Comparison of ENCODE assay signal across 8 cellular contexts in the genomic region with DNA sequence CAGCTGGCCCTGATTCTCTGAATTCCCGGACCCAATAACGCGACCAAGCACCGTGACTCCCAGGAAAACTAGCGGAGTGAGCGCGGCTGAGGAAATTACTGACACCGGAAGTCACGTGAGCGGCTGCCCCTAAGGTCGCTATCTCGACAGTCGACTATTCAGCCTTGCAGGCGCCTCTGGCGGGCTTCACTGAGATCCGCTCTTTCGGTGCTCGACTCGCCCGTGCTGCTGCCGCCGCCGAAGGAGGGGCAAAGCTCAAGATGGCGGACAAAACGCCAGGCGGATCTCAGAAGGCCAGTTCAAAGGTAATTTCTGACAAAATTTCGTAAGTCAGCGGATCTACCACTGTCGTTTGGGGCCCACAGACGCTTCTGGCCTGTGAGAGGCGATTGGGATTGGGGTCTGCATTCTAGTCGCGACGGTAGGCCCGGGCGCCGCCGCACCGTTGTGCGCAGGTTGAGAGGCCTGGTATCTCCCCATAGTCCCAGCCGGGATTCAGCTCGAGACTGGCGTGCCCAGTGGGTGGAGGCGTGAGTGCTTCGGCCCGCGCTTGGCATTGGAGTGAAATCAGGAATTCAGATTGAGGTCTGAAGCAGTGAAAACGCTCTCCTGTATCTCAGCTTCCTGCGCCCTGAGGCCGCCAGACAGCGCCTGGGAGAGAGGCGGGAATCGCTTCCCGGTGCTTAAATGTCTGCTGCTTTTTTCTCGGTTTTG. TPM values are rescaled to one million over a fixed set of nuclear protein-coding genes. Genes with fewer than 3 reads are reported as not detected.
DNase-seq lines count a peak whose midpoint lies in the region; ATAC-seq and TF ChIP-seq lines count a peak whose summit lies in the region.

A gene (plus strand): TSS at position 202 of the 714 bp plus-strand sequence. CDS start 59 bp downstream, at position 261.

- CTCF ChIA-PET in SK-N-SH (lab: Yijun Ruan, JAX), result interaction anchor here (0.8 to 2.1 kb wide), 9 partner anchors 10 to 423 kb away, joined by 3 to 9 read pairs (median 5); a partner anchor contains a TSS

- H3K27me3 ChIP-seq in SK-N-SH (ENCODE audit: insufficient read depth) (no peaks in the 10 kb centered on the region), suprapubic skin (no peaks in the 10 kb centered on the region)

- TF ChIP-seq RAD21 in SK-N-SH (IDR thresholded peaks at IDR 0.05; ENCODE audit: low read length), result no peak

- DNase-seq in GM04504 (ENCODE audit: low read depth) (peak; percentile 98), NCI-H1048 (lab: John Stamatoyannopoulos, UW) (peak; percentile 96), SK-N-SH (peak; percentile 91), germinal center (ENCODE audit: low spot score) (peak; percentile 95), nucleus accumbens (lab: John Stamatoyannopoulos, UW) (peak; percentile 71 to 98 (median 94)), suprapubic skin (ENCODE audit: low spot score in 2 of 2) (peak; percentile 97 to 98)
- peak; percentile 93 for DNase-seq in activated naive CD4-positive, alpha-beta T cell treated with anti-CD3 and anti-CD28 coated beads, Interleukin-2, amount 50 U/mL, for 16 hours

- POLR2A ChIA-PET in SK-N-SH (lab: Yijun Ruan, JAX), result interaction anchor here (1.2 to 1.9 kb wide), 5 partner anchors 28 to 423 kb away, joined by 3 to 17 read pairs (median 4); a partner anchor contains a TSS

- TF ChIP-seq EP300 in SK-N-SH (IDR thresholded peaks at IDR 0.05; ENCODE audit: borderline replicate concordance in 1 of 2, low read depth in 1 of 2, low read length in 1 of 2) (peak in 1 of 2 experiments; percentile 62; a peak in 1 of 4 replicates), suprapubic skin (IDR thresholded peaks at IDR 0.05) (no peak)

- TF ChIP-seq CTCF in SK-N-SH (IDR thresholded peaks at IDR 0.05), result no peak
- no peak for TF ChIP-seq CTCF in suprapubic skin (IDR thresholded peaks at IDR 0.05)

- 2% methylated on average over 20 of the region's 55 CpGs for WGBS in SK-N-SH (ENCODE audit: low lambda C conversion rate)
- WGBS in suprapubic skin, result under 1% methylated on average over 22 of the region's 55 CpGs

- H3K9me3 ChIP-seq in SK-N-SH, result no peaks in the 10 kb centered on the region
- no peaks in the 10 kb centered on the region for H3K9me3 ChIP-seq in suprapubic skin

- peak in 1 of 2 donors; percentile 59 for TF ChIP-seq POLR2A in suprapubic skin (IDR thresholded peaks at IDR 0.05)

- peak within 1 kb of the TSS; percentile 90 for H3K4me2 ChIP-seq in SK-N-SH

- H3F3A ChIP-seq in SK-N-SH (replicated peaks; ENCODE audit: insufficient read depth), result peaks cover 15% of the 10 kb centered on the region

- peaks cover 66% of the 10 kb centered on the region for H3K79me2 ChIP-seq in SK-N-SH (ENCODE audit: insufficient read depth)

- ATAC-seq in HG02571 (IDR thresholded peaks at IDR 0.05; ENCODE audit: unreplicated experiment), result peak; percentile 89

- H3K9ac ChIP-seq in SK-N-SH, result peak within 1 kb of the TSS; percentile 89

- H2AFZ ChIP-seq in SK-N-SH (ENCODE audit: low read depth), result peak within 1 kb of the TSS; percentile 83

- no peaks in the 10 kb centered on the region for H3K9me2 ChIP-seq in SK-N-SH

- peaks cover 27% of the 10 kb centered on the region for H4K20me1 ChIP-seq in SK-N-SH (ENCODE audit: insufficient read depth)

- H3K36me3 ChIP-seq in SK-N-SH (replicated peaks in 1 of 2; ENCODE audit: control insufficient read depth in 1 of 2, insufficient read depth in 2 of 2, low read length in 1 of 2), result no peaks in the 10 kb centered on the region
- no peaks in the 10 kb centered on the region for H3K36me3 ChIP-seq in suprapubic skin

- H3K4me1 ChIP-seq in SK-N-SH (ENCODE audit: control insufficient read depth in 1 of 2, insufficient read depth in 2 of 2, low read depth in 1 of 2, low read length in 1 of 2) (peaks cover 11 to 16% of the 10 kb centered on the region in 2 experiments; a peak in 3 of 4 replicates), suprapubic skin (peaks cover 51% of the 10 kb centered on the region)

- peak within 1 kb of the TSS; percentile 96 to 97 for H3K4me3 ChIP-seq in SK-N-SH (ENCODE audit: low read depth in 2 of 2, low read length in 1 of 2)
- H3K4me3 ChIP-seq in suprapubic skin, result peak within 1 kb of the TSS; percentile 97

- H3K27ac ChIP-seq in SK-N-SH (ENCODE audit: low read depth in 2 of 2, low read length in 1 of 2) (peak within 1 kb of the TSS; percentile 93 to 96), suprapubic skin (peak within 1 kb of the TSS; percentile 96)

TF ChIP-seq in SK-N-SH, 30 proteins besides CTCF, POLR2A, EP300 and RAD21 (continues in another document):
- TF ChIP-seq EZH2phosphoT487 (IDR thresholded peaks at IDR 0.05; ENCODE audit: borderline replicate concordance, low read depth), result no peak
- peak; percentile 92 for TF ChIP-seq TAF1 (IDR thresholded peaks at IDR 0.05; ENCODE audit: borderline replicate concordance, low read depth, low read length)
- peak; percentile 96 for TF ChIP-seq CHD2 (IDR thresholded peaks at IDR 0.05; ENCODE audit: low read length, partially characterized antibody)
- no peak for TF ChIP-seq MEF2A (IDR thresholded peaks at IDR 0.05; ENCODE audit: borderline replicate concordance, low read depth)
- no peak for TF ChIP-seq GATA2 (CRISPR knock-in tag; IDR thresholded peaks at IDR 0.05)
- TF ChIP-seq NRF1 (IDR thresholded peaks at IDR 0.05; ENCODE audit: low read depth, low read length), result no peak
- no peak for TF ChIP-seq RXRA (IDR thresholded peaks at IDR 0.05; ENCODE audit: borderline replicate concordance, low read depth)
- TF ChIP-seq TCF12 (IDR thresholded peaks at IDR 0.05), result peak; percentile 41; the same call in 1 of the 2 replicates
- peak; percentile 83 for TF ChIP-seq GABPA (IDR thresholded peaks at IDR 0.05; ENCODE audit: low read depth)
- TF ChIP-seq FOXM1 (IDR thresholded peaks at IDR 0.05; ENCODE audit: low read depth), result no peak
- TF ChIP-seq, protein P1, sequence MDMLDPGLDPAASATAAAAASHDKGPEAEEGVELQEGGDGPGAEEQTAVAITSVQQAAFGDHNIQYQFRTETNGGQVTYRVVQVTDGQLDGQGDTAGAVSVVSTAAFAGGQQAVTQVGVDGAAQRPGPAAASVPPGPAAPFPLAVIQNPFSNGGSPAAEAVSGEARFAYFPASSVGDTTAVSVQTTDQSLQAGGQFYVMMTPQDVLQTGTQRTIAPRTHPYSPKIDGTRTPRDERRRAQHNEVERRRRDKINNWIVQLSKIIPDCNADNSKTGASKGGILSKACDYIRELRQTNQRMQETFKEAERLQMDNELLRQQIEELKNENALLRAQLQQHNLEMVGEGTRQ (IDR thresholded peaks at IDR 0.05; ENCODE audit: borderline replicate concordance, low read depth, low read length), result peak; percentile 92
- TF ChIP-seq RFX5 (IDR thresholded peaks at IDR 0.05; ENCODE audit: low read length), result no peak
- TF ChIP-seq, protein P2, sequence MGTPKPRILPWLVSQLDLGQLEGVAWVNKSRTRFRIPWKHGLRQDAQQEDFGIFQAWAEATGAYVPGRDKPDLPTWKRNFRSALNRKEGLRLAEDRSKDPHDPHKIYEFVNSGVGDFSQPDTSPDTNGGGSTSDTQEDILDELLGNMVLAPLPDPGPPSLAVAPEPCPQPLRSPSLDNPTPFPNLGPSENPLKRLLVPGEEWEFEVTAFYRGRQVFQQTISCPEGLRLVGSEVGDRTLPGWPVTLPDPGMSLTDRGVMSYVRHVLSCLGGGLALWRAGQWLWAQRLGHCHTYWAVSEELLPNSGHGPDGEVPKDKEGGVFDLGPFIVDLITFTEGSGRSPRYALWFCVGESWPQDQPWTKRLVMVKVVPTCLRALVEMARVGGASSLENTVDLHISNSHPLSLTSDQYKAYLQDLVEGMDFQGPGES (IDR thresholded peaks at IDR 0.05; ENCODE audit: low read depth, low read length), result no peak
- peak; percentile 20; the same call in 1 of the 2 replicates for TF ChIP-seq FOSL2 (IDR thresholded peaks at IDR 0.05; ENCODE audit: borderline replicate concordance, low read depth)
- TF ChIP-seq, protein P3, sequence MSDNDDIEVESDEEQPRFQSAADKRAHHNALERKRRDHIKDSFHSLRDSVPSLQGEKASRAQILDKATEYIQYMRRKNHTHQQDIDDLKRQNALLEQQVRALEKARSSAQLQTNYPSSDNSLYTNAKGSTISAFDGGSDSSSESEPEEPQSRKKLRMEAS (IDR thresholded peaks at IDR 0.05; ENCODE audit: low read depth), result peak; percentile 75
- TF ChIP-seq POLR2AphosphoS5 (IDR thresholded peaks at IDR 0.05; ENCODE audit: low read depth, low read length), result peak; percentile 96
- 0 out of 2 replicates have a peak, but pooled peaks have one; percentile 31 for TF ChIP-seq JUND (IDR thresholded peaks at IDR 0.05)
- peak; percentile 53 for TF ChIP-seq MXI1 (IDR thresholded peaks at IDR 0.05; ENCODE audit: low read depth, low read length)
- TF ChIP-seq, protein P4, sequence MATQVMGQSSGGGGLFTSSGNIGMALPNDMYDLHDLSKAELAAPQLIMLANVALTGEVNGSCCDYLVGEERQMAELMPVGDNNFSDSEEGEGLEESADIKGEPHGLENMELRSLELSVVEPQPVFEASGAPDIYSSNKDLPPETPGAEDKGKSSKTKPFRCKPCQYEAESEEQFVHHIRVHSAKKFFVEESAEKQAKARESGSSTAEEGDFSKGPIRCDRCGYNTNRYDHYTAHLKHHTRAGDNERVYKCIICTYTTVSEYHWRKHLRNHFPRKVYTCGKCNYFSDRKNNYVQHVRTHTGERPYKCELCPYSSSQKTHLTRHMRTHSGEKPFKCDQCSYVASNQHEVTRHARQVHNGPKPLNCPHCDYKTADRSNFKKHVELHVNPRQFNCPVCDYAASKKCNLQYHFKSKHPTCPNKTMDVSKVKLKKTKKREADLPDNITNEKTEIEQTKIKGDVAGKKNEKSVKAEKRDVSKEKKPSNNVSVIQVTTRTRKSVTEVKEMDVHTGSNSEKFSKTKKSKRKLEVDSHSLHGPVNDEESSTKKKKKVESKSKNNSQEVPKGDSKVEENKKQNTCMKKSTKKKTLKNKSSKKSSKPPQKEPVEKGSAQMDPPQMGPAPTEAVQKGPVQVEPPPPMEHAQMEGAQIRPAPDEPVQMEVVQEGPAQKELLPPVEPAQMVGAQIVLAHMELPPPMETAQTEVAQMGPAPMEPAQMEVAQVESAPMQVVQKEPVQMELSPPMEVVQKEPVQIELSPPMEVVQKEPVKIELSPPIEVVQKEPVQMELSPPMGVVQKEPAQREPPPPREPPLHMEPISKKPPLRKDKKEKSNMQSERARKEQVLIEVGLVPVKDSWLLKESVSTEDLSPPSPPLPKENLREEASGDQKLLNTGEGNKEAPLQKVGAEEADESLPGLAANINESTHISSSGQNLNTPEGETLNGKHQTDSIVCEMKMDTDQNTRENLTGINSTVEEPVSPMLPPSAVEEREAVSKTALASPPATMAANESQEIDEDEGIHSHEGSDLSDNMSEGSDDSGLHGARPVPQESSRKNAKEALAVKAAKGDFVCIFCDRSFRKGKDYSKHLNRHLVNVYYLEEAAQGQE (IDR thresholded peaks at IDR 0.05; ENCODE audit: low read depth, low read length), result peak; percentile 74; the same call in 1 of the 2 replicates

RNA-seq across cellular contexts. Expression of the gene that starts here (rescaled TPM):
- 10.9 and 14.8 TPM in 2 replicates for polyA plus RNA-seq in SK-N-SH (2012; rRNA removed)
- polyA plus RNA-seq in SK-N-SH (2012; cell fraction: cytosol; rRNA removed), result 12.9 and 20.9 TPM in 2 replicates
- polyA plus RNA-seq in SK-N-SH (2012; cell fraction: nucleus; rRNA removed), result 21.8 and 38.2 TPM in 2 replicates
- 100 to 1,000 TPM in 1 of 4 donors, 10 to 100 TPM in 3; 51.4 to 175 (median 62.1) TPM for total RNA-seq in suprapubic skin

Comparison
In these comparisons a context has a peak if more than half of its experiments do, and no peak if none do; other contexts are left out.
1. Peak in every context shown above with its lines: DNase-seq, ATAC-seq, H3K4me3 ChIP-seq and H3K27ac ChIP-seq.